1 cellular context compared by ENCODE assay signal in the genomic region with DNA sequence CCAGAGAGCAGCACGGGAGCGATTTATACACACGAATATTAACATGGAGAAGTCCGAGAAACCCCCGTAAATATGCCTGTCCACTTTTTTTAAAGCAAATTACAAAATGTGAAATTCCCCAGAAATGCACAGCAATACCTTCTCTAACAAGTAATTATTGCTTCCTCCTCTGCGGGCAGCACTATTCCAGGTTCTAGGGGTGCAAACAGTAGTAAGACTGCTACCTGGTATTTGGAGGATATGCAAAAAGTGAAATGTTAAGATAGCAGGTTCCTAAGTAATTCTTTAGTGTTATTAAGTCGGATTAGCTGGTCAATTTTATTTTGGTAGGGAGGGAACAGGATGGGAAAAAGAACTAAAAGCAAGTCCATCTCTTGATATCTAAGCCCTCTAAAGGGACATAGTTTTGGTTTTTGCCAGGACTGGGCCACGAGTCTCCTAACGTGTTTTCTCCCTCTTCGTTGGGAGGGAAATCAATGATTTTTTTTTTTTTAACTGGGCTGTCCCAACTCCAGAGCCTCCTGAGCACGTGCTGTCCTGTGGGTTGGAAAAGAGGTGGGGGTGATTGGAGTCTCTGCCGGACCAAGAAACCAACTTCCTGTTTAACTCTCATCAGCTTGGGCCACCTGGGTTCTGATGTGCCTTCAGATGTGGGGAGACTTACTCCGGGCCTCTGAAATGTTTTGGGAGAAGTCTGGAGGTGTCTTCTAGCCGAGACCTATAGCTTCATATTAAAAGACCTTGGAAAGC.
TF ChIP-seq lines count a peak whose summit lies in the region.

No MANE protein-coding gene starts in this region.

TF ChIP-seq in HepG2, 621 proteins besides CTCF, POLR2A, EP300 and RAD21 (continued from another document and continues in another):
- TF ChIP-seq ZNF275 (CRISPR knock-in tag; IDR thresholded peaks at IDR 0.05; ENCODE audit: borderline replicate concordance), result no peak
- TF ChIP-seq ZNF709 (CRISPR knock-in tag; IDR thresholded peaks at IDR 0.05), result no peak
- peak; percentile 84 for TF ChIP-seq ZNF781 (CRISPR knock-in tag; IDR thresholded peaks at IDR 0.05; ENCODE audit: borderline replicate concordance, not compliant biosample characterization)
- TF ChIP-seq ZNF20 (CRISPR knock-in tag; IDR thresholded peaks at IDR 0.05), result no peak
- TF ChIP-seq TCF7L2 (IDR thresholded peaks at IDR 0.05; ENCODE audit: low read depth, low read length), result no peak
- TF ChIP-seq ZNF333 (CRISPR knock-in tag; IDR thresholded peaks at IDR 0.05; ENCODE audit: borderline replicate concordance), result no peak
- TF ChIP-seq CREM (IDR thresholded peaks at IDR 0.05), result peak; percentile 20; the same call in 1 of the 2 replicates
- no peak for TF ChIP-seq CREM (CRISPR knock-in tag; IDR thresholded peaks at IDR 0.05)
- no peak; the same call in 1 of the 2 replicates for TF ChIP-seq ZNF788 (CRISPR knock-in tag; IDR thresholded peaks at IDR 0.05; ENCODE audit: borderline replicate concordance)
- TF ChIP-seq, protein P1, sequence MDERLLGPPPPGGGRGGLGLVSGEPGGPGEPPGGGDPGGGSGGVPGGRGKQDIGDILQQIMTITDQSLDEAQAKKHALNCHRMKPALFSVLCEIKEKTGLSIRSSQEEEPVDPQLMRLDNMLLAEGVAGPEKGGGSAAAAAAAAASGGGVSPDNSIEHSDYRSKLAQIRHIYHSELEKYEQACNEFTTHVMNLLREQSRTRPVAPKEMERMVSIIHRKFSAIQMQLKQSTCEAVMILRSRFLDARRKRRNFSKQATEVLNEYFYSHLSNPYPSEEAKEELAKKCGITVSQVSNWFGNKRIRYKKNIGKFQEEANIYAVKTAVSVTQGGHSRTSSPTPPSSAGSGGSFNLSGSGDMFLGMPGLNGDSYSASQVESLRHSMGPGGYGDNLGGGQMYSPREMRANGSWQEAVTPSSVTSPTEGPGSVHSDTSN (CRISPR knock-in tag; IDR thresholded peaks at IDR 0.05), result no peak
- 0 out of 2 replicates have a peak, but pooled peaks have one; percentile 52 for TF ChIP-seq DNMT3B (CRISPR knock-in tag; conservative IDR thresholded peaks at IDR 0.05)
- TF ChIP-seq RAD51 (IDR thresholded peaks at IDR 0.05; ENCODE audit: borderline replicate concordance), result no peak
- TF ChIP-seq KMT2B (CRISPR knock-in tag; IDR thresholded peaks at IDR 0.05), result peak; percentile 44; the same call in 1 of the 2 replicates
- TF ChIP-seq NR2F2 (IDR thresholded peaks at IDR 0.05; ENCODE audit: borderline replicate concordance, low read depth), result 0 out of 2 replicates have a peak, but pooled peaks have one; percentile 50
- TF ChIP-seq ZNF770 (CRISPR knock-in tag; IDR thresholded peaks at IDR 0.05), result peak; percentile 54; the same call in 1 of the 2 replicates
- no peak for TF ChIP-seq U2AF2 (IDR thresholded peaks at IDR 0.05; ENCODE audit: low read depth, low read length)
- TF ChIP-seq ZNF678 (CRISPR knock-in tag; IDR thresholded peaks at IDR 0.05), result no peak
- TF ChIP-seq NR2F1 (CRISPR knock-in tag; IDR thresholded peaks at IDR 0.05), result no peak
- no peak for TF ChIP-seq HNRNPUL1 (IDR thresholded peaks at IDR 0.05; ENCODE audit: low read depth, low read length)
- no peak for TF ChIP-seq ZNF547 (CRISPR knock-in tag; IDR thresholded peaks at IDR 0.05)
- TF ChIP-seq ZNF276 (CRISPR knock-in tag; IDR thresholded peaks at IDR 0.05; ENCODE audit: low read depth), result no peak
- no peak for TF ChIP-seq TBL1XR1 (IDR thresholded peaks at IDR 0.05; ENCODE audit: borderline replicate concordance, low read length, partially characterized antibody)
- TF ChIP-seq, protein P2, sequence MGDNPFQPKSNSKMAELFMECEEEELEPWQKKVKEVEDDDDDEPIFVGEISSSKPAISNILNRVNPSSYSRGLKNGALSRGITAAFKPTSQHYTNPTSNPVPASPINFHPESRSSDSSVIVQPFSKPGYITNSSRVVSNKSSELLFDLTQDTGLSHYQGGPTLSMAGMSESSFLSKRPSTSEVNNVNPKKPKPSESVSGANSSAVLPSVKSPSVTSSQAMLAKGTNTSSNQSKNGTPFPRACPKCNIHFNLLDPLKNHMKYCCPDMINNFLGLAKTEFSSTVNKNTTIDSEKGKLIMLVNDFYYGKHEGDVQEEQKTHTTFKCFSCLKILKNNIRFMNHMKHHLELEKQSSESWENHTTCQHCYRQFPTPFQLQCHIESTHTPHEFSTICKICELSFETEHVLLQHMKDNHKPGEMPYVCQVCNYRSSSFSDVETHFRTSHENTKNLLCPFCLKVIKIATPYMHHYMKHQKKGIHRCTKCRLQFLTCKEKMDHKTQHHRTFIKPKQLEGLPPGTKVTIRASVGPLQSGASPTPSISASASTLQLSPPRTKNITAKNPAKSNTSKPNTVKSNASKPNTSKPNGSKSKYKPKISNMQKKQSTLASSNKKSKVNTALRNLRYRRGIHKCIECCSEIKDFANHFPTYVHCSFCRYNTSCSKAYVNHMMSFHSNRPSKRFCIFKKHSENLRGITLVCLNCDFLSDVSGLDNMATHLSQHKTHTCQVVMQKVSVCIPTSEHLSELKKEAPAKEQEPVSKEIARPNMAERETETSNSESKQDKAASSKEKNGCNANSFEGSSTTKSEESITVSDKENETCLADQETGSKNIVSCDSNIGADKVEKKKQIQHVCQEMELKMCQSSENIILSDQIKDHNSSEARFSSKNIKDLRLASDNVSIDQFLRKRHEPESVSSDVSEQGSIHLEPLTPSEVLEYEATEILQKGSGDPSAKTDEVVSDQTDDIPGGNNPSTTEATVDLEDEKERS (CRISPR knock-in tag; IDR thresholded peaks at IDR 0.05), result peak; percentile 53; the same call in 1 of the 2 replicates
- TF ChIP-seq HIVEP1 (CRISPR knock-in tag; IDR thresholded peaks at IDR 0.05), result peak; percentile 38; the same call in 1 of the 2 replicates
- peak; percentile 77 for TF ChIP-seq POLR2AphosphoS5 (IDR thresholded peaks at IDR 0.05; ENCODE audit: low read depth, low read length)
- TF ChIP-seq HOXA3 (CRISPR knock-in tag; IDR thresholded peaks at IDR 0.05), result peak; percentile 66; the same call in 1 of the 2 replicates
- TF ChIP-seq RBFOX2 (IDR thresholded peaks at IDR 0.05; ENCODE audit: low read depth, low read length), result 0 out of 2 replicates have a peak, but pooled peaks have one; percentile 19
- no peak for TF ChIP-seq ZFP91 (CRISPR knock-in tag; IDR thresholded peaks at IDR 0.05; ENCODE audit: borderline replicate concordance)
- TF ChIP-seq, protein P3, sequence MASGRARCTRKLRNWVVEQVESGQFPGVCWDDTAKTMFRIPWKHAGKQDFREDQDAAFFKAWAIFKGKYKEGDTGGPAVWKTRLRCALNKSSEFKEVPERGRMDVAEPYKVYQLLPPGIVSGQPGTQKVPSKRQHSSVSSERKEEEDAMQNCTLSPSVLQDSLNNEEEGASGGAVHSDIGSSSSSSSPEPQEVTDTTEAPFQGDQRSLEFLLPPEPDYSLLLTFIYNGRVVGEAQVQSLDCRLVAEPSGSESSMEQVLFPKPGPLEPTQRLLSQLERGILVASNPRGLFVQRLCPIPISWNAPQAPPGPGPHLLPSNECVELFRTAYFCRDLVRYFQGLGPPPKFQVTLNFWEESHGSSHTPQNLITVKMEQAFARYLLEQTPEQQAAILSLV (CRISPR knock-in tag; IDR thresholded peaks at IDR 0.05; ENCODE audit: borderline replicate concordance), result no peak
- no peak for TF ChIP-seq SIX1 (CRISPR knock-in tag; IDR thresholded peaks at IDR 0.05; ENCODE audit: borderline replicate concordance)
- no peak for TF ChIP-seq NR2C2 (CRISPR knock-in tag; IDR thresholded peaks at IDR 0.05; ENCODE audit: borderline replicate concordance)
- TF ChIP-seq KLF9 (CRISPR knock-in tag; IDR thresholded peaks at IDR 0.05; ENCODE audit: low read depth), result 0 out of 2 replicates have a peak, but pooled peaks have one; percentile 70
- TF ChIP-seq ZKSCAN5 (CRISPR knock-in tag; IDR thresholded peaks at IDR 0.05), result no peak
- peak; percentile 67; the same call in 1 of the 2 replicates for TF ChIP-seq ELF1 (CRISPR knock-in tag; IDR thresholded peaks at IDR 0.05)
- no peak for TF ChIP-seq ZNF589 (CRISPR knock-in tag; conservative IDR thresholded peaks at IDR 0.05)
- peak; percentile 69; the same call in 1 of the 2 replicates for TF ChIP-seq SOX5 (CRISPR knock-in tag; IDR thresholded peaks at IDR 0.05; ENCODE audit: borderline replicate concordance)
- no peak for TF ChIP-seq ZNF296 (CRISPR knock-in tag; conservative IDR thresholded peaks at IDR 0.05)
- no peak for TF ChIP-seq ZNF552 (CRISPR knock-in tag; IDR thresholded peaks at IDR 0.05; ENCODE audit: borderline replicate concordance)
- no peak for TF ChIP-seq SOX6 (IDR thresholded peaks at IDR 0.05)
- peak; percentile 61; the same call in 1 of the 2 replicates for TF ChIP-seq SOX6 (CRISPR knock-in tag; IDR thresholded peaks at IDR 0.05)
- peak; percentile 26 for TF ChIP-seq ZNF687 (CRISPR knock-in tag; IDR thresholded peaks at IDR 0.05)
- no peak for TF ChIP-seq ZNF580 (CRISPR knock-in tag; IDR thresholded peaks at IDR 0.05; ENCODE audit: borderline replicate concordance, low read depth)
